Comparison of ENCODE assay signal across 17 cellular contexts in genomic region chr2:162967826-162968225, GRCh38.
A peak's percentile ranks its signal among the peaks of the same experiment; 100 is the strongest.
DNase-seq lines count a peak whose midpoint lies in the region; ATAC-seq lines count a peak whose summit lies in the region.
"Had no signal": no experiment of that assay in that cellular context is flagged by ENCODE, and none has a peak within 500 bp of the region (broad histone marks: within the 10 kb centered on the region; RNA-seq: fewer than 3 reads in every experiment).

No MANE protein-coding gene starts in this region.

- no peak overlapping the region for H4K8ac ChIP-seq in neuronal stem cell (ENCODE audit: low read depth, low read length)

- H3K9me3 ChIP-seq in neuronal stem cell (replicated peaks in 1 of 2; ENCODE audit: control insufficient read depth in 2 of 2, insufficient read depth in 1 of 2, low read depth in 1 of 2, low read length in 2 of 2), result no peaks in the 10 kb centered on the region
- H3K9me3 ChIP-seq: A549, Caco-2 had no signal

- peak overlapping the region; percentile 25 for H2AFZ ChIP-seq in neuronal stem cell (ENCODE audit: low read length)
- H2AFZ ChIP-seq: GM23338 had no signal

- no peaks in the 10 kb centered on the region for H3K27me3 ChIP-seq in neuronal stem cell (ENCODE audit: control insufficient read depth in 3 of 3, insufficient read depth in 3 of 3, low read depth in 1 of 3, low read length in 3 of 3)

- no peak overlapping the region for H3K23ac ChIP-seq in neuronal stem cell (ENCODE audit: low read depth, low read length, poor library complexity)

- no peak overlapping the region for H3K9ac ChIP-seq in neuronal stem cell (ENCODE audit: low read depth, low read length, poor library complexity)

- in situ Hi-C loops in G401 (cut with HindIII; ENCODE audit: low sequenced_read_pairs), result no loop called here

- WGBS in neuronal stem cell (ENCODE audit: extremely low coverage in 2 of 2, insufficient read length in 2 of 2, insufficient replicate concordance in 1 of 2), 2 donors, result no CpG with 5 or more reads among the region's 1 CpG

- H3K4ac ChIP-seq in neuronal stem cell (ENCODE audit: low read length), result no peak overlapping the region

- H3K4me3 ChIP-seq in neuronal stem cell (ENCODE audit: low read length in 2 of 2), result no peak overlapping the region
- H3K4me3 ChIP-seq: A549, GM23338 had no signal

- no peak overlapping the region for H3K27ac ChIP-seq in neuronal stem cell (replicated peaks; ENCODE audit: low read length)
- H3K27ac ChIP-seq: 22Rv1, A549, C4-2B, HL-60 had no signal

- H4K91ac ChIP-seq in neuronal stem cell (ENCODE audit: low read depth, low read length, poor library complexity), result no peak overlapping the region

- no peak overlapping the region for H3K14ac ChIP-seq in neuronal stem cell (ENCODE audit: low read length)

- no peak overlapping the region for H2AK5ac ChIP-seq in neuronal stem cell (ENCODE audit: low read depth, low read length)

- no peaks in the 10 kb centered on the region for H3K4me1 Mint-ChIP-seq in activated T-cell treated with anti-CD3 and anti-CD28 coated beads, Interleukin-2, amount 50 U/mL, for 4 hours (ENCODE audit: low read depth)
- H3K4me1 Mint-ChIP-seq: GM23338 had no signal

- no peaks in the 10 kb centered on the region for H3K27me3 Mint-ChIP-seq in activated T-cell treated with anti-CD3 and anti-CD28 coated beads, Interleukin-2, amount 50 U/mL, for 4 hours (ENCODE audit: low read depth)
- H3K27me3 Mint-ChIP-seq: CD4-positive, alpha-beta T cell had no signal

- H3K36me3 Mint-ChIP-seq in activated T-cell treated with anti-CD3 and anti-CD28 coated beads, Interleukin-2, amount 50 U/mL, for 4 hours (ENCODE audit: insufficient read depth), result no peaks in the 10 kb centered on the region

- H2BK12ac ChIP-seq in neuronal stem cell (ENCODE audit: low read length), result no peak overlapping the region

- H3K4me1 ChIP-seq in neuronal stem cell (ENCODE audit: control insufficient read depth in 2 of 2, insufficient read depth in 1 of 2, low read depth in 1 of 2, low read length in 2 of 2), result no peaks in the 10 kb centered on the region
- H3K4me1 ChIP-seq: A549, Caco-2 had no signal

- no peak overlapping the region for H3K4me3 Mint-ChIP-seq in activated T-cell treated with anti-CD3 and anti-CD28 coated beads, Interleukin-2, amount 50 U/mL, for 4 hours
- H3K4me3 Mint-ChIP-seq: CD4-positive, alpha-beta T cell; GM23338 had no signal

- H2BK5ac ChIP-seq in neuronal stem cell (ENCODE audit: low read length), result no peak overlapping the region

- DNase-seq in DMS 273 (lab: John Stamatoyannopoulos, UW; ENCODE audit: unreplicated experiment), result peak; percentile 7
- DNase-seq in DMS 273 treated with DMSO at 0.1 percent for 48 hours (lab: John Stamatoyannopoulos, UW), result no peak
- DNase-seq in G401 (ENCODE audit: low spot score), result peak; percentile 91
- peak; percentile 47 for DNase-seq in cerebellum (ENCODE audit: low spot score)
- DNase-seq in neuronal stem cell (ENCODE audit: low spot score), result no peak
- DNase-seq in hepatic stellate cell (ENCODE audit: low spot score), result no peak
- no peak for DNase-seq in activated T-cell treated with anti-CD3 and anti-CD28 coated beads, Interleukin-2, amount 50 U/mL, for 4 hours
- DNase-seq: AML-193; Caco-2; CD4-positive, alpha-beta T cell; GDM1; HCEC 1CT had no signal

- H2BK120ac ChIP-seq in neuronal stem cell (ENCODE audit: low read depth, low read length), result no peak overlapping the region

- H3K18ac ChIP-seq in neuronal stem cell (ENCODE audit: low read length), result no peak overlapping the region

- no peaks in the 10 kb centered on the region for H3K36me3 ChIP-seq in neuronal stem cell (replicated peaks in 1 of 2; ENCODE audit: control insufficient read depth in 2 of 2, insufficient read depth in 2 of 2, low read length in 2 of 2)

- H2BK15ac ChIP-seq in neuronal stem cell (ENCODE audit: low read length), result no peak overlapping the region

- ATAC-seq in activated T-cell treated with anti-CD3 and anti-CD28 coated beads, Interleukin-2, amount 50 U/mL, for 4 hours, result no peak
- ATAC-seq: A549, GM23338 had no signal

- peaks cover 3% of the 10 kb centered on the region for H3K9me3 Mint-ChIP-seq in activated T-cell treated with anti-CD3 and anti-CD28 coated beads, Interleukin-2, amount 50 U/mL, for 4 hours
- H3K9me3 Mint-ChIP-seq: CD4-positive, alpha-beta T cell; GM23338 had no signal

- H3K4me2 ChIP-seq in neuronal stem cell (ENCODE audit: insufficient read depth, low read length, poor library complexity, severe bottlenecking), result no peak overlapping the region
- H3K4me2 ChIP-seq: A549, GM23338 had no signal

- no peaks in the 10 kb centered on the region for H3K79me1 ChIP-seq in neuronal stem cell (ENCODE audit: low read depth, low read length)

Comparison
In these comparisons a context has a peak if more than half of its experiments do, and no peak if none do; other contexts are left out.
1. DNase-seq: peak in DMS 273 (single experiment), G401 (single experiment) and cerebellum (single experiment); none in DMS 273 treated with DMSO at 0.1 percent for 48 hours (single experiment), neuronal stem cell (single experiment), hepatic stellate cell (single experiment) and activated T-cell treated with anti-CD3 and anti-CD28 coated beads, Interleukin-2, amount 50 U/mL, for 4 hours (single experiment).